In the genomic region with DNA sequence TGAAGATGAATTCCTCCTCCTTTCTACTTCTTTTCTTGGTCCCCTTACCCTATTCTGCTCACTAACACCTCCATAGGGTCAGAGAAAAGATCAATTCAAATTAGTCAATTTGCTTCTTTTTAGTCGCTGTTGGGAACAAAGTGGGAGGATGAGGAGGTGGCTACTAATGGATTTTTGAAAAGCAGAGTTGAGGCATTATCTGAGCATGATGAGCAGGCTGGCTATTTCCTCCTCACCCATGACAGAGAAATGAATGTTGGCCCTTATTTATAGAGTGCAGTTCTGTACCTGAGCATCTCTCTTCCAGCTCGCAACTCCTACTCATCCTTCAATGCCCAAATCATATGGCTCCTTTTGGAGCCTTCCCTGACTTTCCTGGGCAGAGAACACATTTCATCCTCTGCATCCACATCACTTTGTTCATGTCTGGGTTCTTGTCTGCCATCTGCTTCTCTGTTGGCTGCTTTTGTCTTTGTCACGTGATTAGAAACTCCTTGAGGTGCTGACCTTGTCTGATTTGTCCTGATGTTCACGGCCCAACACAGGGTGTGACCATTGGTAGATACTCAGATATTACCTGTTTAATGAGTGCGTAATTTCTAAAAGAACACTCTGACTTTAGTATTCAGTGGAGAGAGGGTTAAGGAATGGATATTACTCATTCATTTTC, we compare ENCODE assay signal across 1 cellular context.
TF ChIP-seq lines count a peak whose summit lies in the region.

No MANE protein-coding gene starts in this region.

TF ChIP-seq in A549, 52 proteins besides CTCF, POLR2A, EP300 and RAD21 (continued from another document):
- TF ChIP-seq HES2 (IDR thresholded peaks at IDR 0.05) (no peak), RARB (CRISPR knock-in tag; IDR thresholded peaks at IDR 0.05) (no peak), FOSL2 (IDR thresholded peaks at IDR 0.05) (no peak), FOSL2 (CRISPR knock-in tag; IDR thresholded peaks at IDR 0.05) (no peak), POLR2AphosphoS2 (conservative IDR thresholded peaks at IDR 0.05; ENCODE audit: low read length) (no peak), CBX2 (IDR thresholded peaks at IDR 0.05; ENCODE audit: borderline replicate concordance, low read depth) (no peak), BHLHE40 (IDR thresholded peaks at IDR 0.05; ENCODE audit: low read depth, low read length) (no peak), USF2 (IDR thresholded peaks at IDR 0.05) (peak; percentile 31; the same call in 1 of the 2 replicates)
